ENCODE assay signal across 9 cellular contexts in the genomic region with DNA sequence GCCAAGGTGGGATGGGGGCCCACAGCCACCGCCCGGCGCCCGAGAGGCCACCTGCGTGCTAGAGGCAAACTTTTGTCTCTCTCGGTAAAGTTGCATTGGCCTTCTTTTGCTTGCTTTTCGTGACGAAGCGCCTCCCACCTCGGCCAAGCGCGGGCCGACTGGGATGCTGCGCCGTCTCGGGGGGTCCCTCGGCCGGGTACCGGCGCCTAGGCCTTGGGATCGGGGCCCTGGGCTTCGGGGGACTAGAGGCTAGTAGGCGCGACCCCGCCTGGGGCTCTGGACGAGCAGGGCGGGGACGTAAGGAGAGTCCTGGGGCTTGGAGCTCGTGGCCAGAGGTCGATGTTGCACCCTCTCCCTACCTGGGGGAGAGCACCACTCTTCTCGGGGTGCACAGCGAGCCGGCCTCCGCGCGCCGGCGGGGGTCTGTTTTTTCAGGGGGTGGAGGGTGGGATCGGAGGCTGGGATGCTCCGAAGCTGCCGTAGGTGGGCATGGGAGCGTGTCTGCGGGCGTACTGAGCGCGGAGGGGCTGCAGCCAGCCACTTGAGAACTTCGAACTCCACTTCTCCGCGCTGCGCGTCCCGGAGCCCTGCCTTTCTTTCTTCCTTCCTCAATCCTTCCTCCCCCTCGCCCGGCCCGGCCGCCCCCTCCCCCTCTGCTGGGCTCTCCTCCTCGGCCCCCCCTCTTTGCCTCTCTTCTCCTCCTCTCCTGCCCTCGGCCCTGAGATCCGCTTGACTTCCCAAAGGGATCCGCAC. TPM values are rescaled to one million over a fixed set of nuclear protein-coding genes. Genes with fewer than 3 reads are reported as not detected.
A peak's percentile ranks its signal among the peaks of the same experiment; 100 is the strongest.
DNase-seq lines count a peak whose midpoint lies in the region; ATAC-seq and TF ChIP-seq lines count a peak whose summit lies in the region.
"Had no signal": no experiment of that assay in that cellular context is flagged by ENCODE, and none has a peak within 500 bp of the region (broad histone marks: within the 10 kb centered on the region; RNA-seq: fewer than 3 reads in every experiment).

No MANE protein-coding gene starts in this region.

- H3K4me3 ChIP-seq in ascending aorta, result peak overlapping the region; percentile 51 to 67
- peak overlapping the region; percentile 80 for H3K4me3 ChIP-seq in kidney epithelial cell (ENCODE audit: low read depth, low read length)
- peak overlapping the region; percentile 27 for H3K4me3 ChIP-seq in thymus (ENCODE audit: low read length)

- 2% methylated on average over 59 of the region's 60 CpGs for WGBS in thymus

- H3K9me3 ChIP-seq in ascending aorta, result no peaks in the 10 kb centered on the region
- H3K9me3 ChIP-seq in thymus (ENCODE audit: control insufficient read depth), result no peaks in the 10 kb centered on the region

- ATAC-seq in GM21619 (IDR thresholded peaks at IDR 0.05; ENCODE audit: unreplicated experiment), result no peak

- intact Hi-C loops in ascending aorta (cut with DNase I), result loop anchor here (2.0 kb wide), 2 partner anchors 68 to 130 kb away; no protein-coding TSS in a partner anchor

- DNase-seq in NCI-H2171 treated with DMSO at 0.1 percent for 48 hours (lab: John Stamatoyannopoulos, UW), result peak; percentile 50
- no peak for DNase-seq in NCI-H2171 (lab: John Stamatoyannopoulos, UW)
- DNase-seq in ascending aorta (ENCODE audit: low spot score in 2 of 2), result no peak
- DNase-seq in kidney epithelial cell (ENCODE audit: low read depth), result no peak
- DNase-seq in GM20000 (ENCODE audit: low spot score), result no peak
- DNase-seq in putamen (ENCODE audit: low spot score), result no peak

- TF ChIP-seq CTCF in ascending aorta (IDR thresholded peaks at IDR 0.05) (no peak), kidney epithelial cell (IDR thresholded peaks at IDR 0.05; ENCODE audit: insufficient read depth, low read length, poor library complexity, severe bottlenecking) (no peak), GM20000 (IDR thresholded peaks at IDR 0.05; ENCODE audit: extremely low read depth, missing control alignments) (no peak)

- H3K36me3 ChIP-seq in ascending aorta (no peaks in the 10 kb centered on the region), kidney epithelial cell (ENCODE audit: control insufficient read depth, insufficient read depth, low read length) (no peaks in the 10 kb centered on the region), thymus (ENCODE audit: control insufficient read depth, insufficient read depth) (no peaks in the 10 kb centered on the region)

- H3K27me3 ChIP-seq in ascending aorta (no peaks in the 10 kb centered on the region), kidney epithelial cell (ENCODE audit: control insufficient read depth, insufficient read depth, low read length) (peaks cover 2% of the 10 kb centered on the region), thymus (ENCODE audit: control insufficient read depth, insufficient read depth) (peaks cover 70% of the 10 kb centered on the region)

- peaks cover under 1 to 11% of the 10 kb centered on the region in 2 donors for H3K4me1 ChIP-seq in ascending aorta
- no peaks in the 10 kb centered on the region for H3K4me1 ChIP-seq in thymus (ENCODE audit: control insufficient read depth, insufficient read depth, low read length)

- peak overlapping the region; percentile 74 to 85 for H3K27ac ChIP-seq in ascending aorta
- H3K27ac ChIP-seq in thymus (ENCODE audit: low read depth), result peak overlapping the region; percentile 46

RNA-seq across cellular contexts. Expression of a gene that starts 0.7 kb away (rescaled TPM):
- 23.1 TPM for total RNA-seq in ascending aorta
- total RNA-seq in kidney epithelial cell, result 4.8 and 4.9 TPM in 2 replicates
- 1.3 TPM for polyA plus RNA-seq in thymus
- total RNA-seq: CD4-positive, CD25-positive, alpha-beta regulatory T cell had no signal
- polyA plus RNA-seq: CD4-positive, CD25-positive, alpha-beta regulatory T cell had no signal

Comparison
In these comparisons a context has a peak if more than half of its experiments do, and no peak if none do; other contexts are left out.
1. H3K4me3 ChIP-seq: peak in every context shown above with its lines; median percentile 80 in kidney epithelial cell; 59 in ascending aorta; 27 in thymus.